8 cellular contexts compared by ENCODE assay signal in the genomic region with DNA sequence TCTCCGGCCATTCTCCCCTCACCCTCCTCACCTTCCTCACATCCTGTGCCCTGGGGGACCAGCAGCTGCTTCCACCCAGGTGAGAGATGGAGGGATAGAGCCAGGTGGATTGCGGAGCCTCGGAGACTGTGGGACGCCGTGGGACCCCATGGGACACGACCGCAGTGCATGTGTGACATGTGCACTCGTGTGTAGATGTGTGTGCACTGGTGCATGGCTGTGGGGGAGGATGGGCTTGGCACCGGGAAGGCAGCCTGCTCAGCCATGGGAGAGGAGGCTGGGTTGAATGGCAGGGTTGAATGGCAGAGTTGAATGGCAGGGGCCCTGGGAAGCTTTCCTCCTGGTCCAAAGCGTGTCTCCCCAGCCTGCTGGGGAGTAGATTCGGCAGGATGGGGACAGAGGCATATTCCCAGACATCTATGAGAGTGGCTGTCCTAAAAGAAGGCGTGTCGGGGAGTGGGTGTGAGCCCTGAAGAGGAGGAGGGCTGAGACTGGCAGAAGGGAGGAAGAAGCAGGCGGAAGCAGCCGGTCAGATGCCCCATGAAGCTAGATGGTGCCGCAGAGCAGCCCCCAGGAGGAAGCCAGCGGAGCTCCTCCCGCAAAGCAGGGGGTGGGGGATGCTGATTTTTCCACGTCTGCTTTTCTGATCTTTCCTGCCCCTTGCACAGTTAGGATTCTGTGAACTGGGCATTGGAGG. TPM values are rescaled to one million over a fixed set of nuclear protein-coding genes. Genes with fewer than 3 reads are reported as not detected.
DNase-seq lines count a peak whose midpoint lies in the region; ATAC-seq and TF ChIP-seq lines count a peak whose summit lies in the region.

No MANE protein-coding gene starts in this region.

- ATAC-seq in HG03196 (IDR thresholded peaks at IDR 0.05; ENCODE audit: unreplicated experiment), result peak; percentile 46
- peak; percentile 21 for ATAC-seq in left colon

- intact Hi-C loops in left colon (cut with DNase I, micrococcal nuclease), result loop anchor here (5.0 to 10.0 kb wide), 2 partner anchors 294 to 306 kb away; no protein-coding TSS in a partner anchor

- in situ Hi-C loops in GM13977 (cut with MboI; ENCODE audit: low pct_unique_long_range_greater_than_20kb, low sequenced_read_pairs, unreplicated experiment), result loop anchor here (10.0 kb wide), 1 partner anchor 284 kb away; a partner anchor contains a TSS

- DNase-seq in GM13977 (ENCODE audit: low spot score) (peak; percentile 63), left colon (peak; percentile 48 to 64), COLO668 (lab: John Stamatoyannopoulos, UW; ENCODE audit: unreplicated experiment) (no peak), GM03348 (ENCODE audit: low spot score) (no peak), HuH-7 (ENCODE audit: low spot score) (no peak)
- DNase-seq in activated T-cell treated with anti-CD3 and anti-CD28 coated beads, Interleukin-2, amount 50 U/mL, for 48 hours, result peak; percentile 75 to 80
- peak in 2 of 3 donors; percentile 52 to 54 for DNase-seq in stimulated activated CD4-positive, alpha-beta T cell treated with anti-CD3 and anti-CD28 coated beads, TNF-alpha, amount 100 ng/mL, for 48 hours (ENCODE audit: low read depth in 3 of 3)

- peak; percentile 14 for TF ChIP-seq CTCF in GM13977 (IDR thresholded peaks at IDR 0.05; ENCODE audit: extremely low read depth, insufficient read depth, missing control alignments)

RNA-seq across cellular contexts. Expression of a gene that starts 0.8 kb away (rescaled TPM):
- total RNA-seq in left colon, result 1 to 10 TPM; 2.9 to 5.5 TPM

Comparison
In these comparisons a context has a peak if more than half of its experiments do, and no peak if none do; other contexts are left out.
1. DNase-seq: peak in GM13977 (single experiment), activated T-cell treated with anti-CD3 and anti-CD28 coated beads, Interleukin-2, amount 50 U/mL, for 48 hours (2 of 2), left colon (2 of 2) and stimulated activated CD4-positive, alpha-beta T cell treated with anti-CD3 and anti-CD28 coated beads, TNF-alpha, amount 100 ng/mL, for 48 hours (2 of 3); none in COLO668 (single experiment), GM03348 (single experiment) and HuH-7 (single experiment).